Comparison of ENCODE assay signal across 34 cellular contexts in genomic region chr12:117547209-117547608, GRCh38.
"Had no signal": no experiment of that assay in that cellular context is flagged by ENCODE, and none has a peak within 500 bp of the region (broad histone marks: within the 10 kb centered on the region; RNA-seq: fewer than 3 reads in every experiment).

No MANE protein-coding gene starts in this region.

- H3K36me3 ChIP-seq: adrenal gland, brain microvascular endothelial cell, breast epithelium had no signal

- H3K27me3 ChIP-seq: adrenal gland, body of pancreas, brain microvascular endothelial cell, breast epithelium had no signal

- H3K27ac ChIP-seq: adrenal gland, body of pancreas, brain microvascular endothelial cell, breast epithelium, VCaP had no signal

- DNase-seq: activated CD4-positive, alpha-beta memory T cell treated with anti-CD3 and anti-CD28 coated beads, Interleukin-2, amount 10 ng/mL, durations not matched to agents 7 days and 5 days; activated CD4-positive, alpha-beta T cell treated with anti-CD3 and anti-CD28 coated beads for 1 hour; activated CD4-positive, alpha-beta T cell treated with anti-CD3 and anti-CD28 coated beads for 36 hours; activated CD4-positive, alpha-beta T cell treated with anti-CD3 and anti-CD28 coated beads for 48 hours; activated CD4-positive, alpha-beta T cell treated with anti-CD3 and anti-CD28 coated beads, Interleukin-2, amount 10 ng/mL, durations not matched to agents 7 days and 5 days; activated CD4-positive, alpha-beta T cell treated with anti-CD3 and anti-CD28 coated beads, Interleukin-2, amount 50 U/mL, for 48 hours; activated CD4-positive, CD25-positive, alpha-beta regulatory T cell; activated CD8-positive, alpha-beta memory T cell treated with anti-CD3 and anti-CD28 coated beads for 24 hours; activated CD8-positive, alpha-beta memory T cell treated with anti-CD3 and anti-CD28 coated beads, Interleukin-2, amount 10 ng/mL, durations not matched to agents 7 days and 5 days; activated CD8-positive, alpha-beta memory T cell treated with anti-CD3 and anti-CD28 coated beads, Interleukin-2, amount 50 U/mL, for 48 hours; activated CD8-positive, alpha-beta T cell treated with anti-CD3 and anti-CD28 coated beads, Interleukin-2, amount 10 ng/mL, durations not matched to agents 7 days and 5 days; activated effector memory CD4-positive, alpha-beta T cell treated with anti-CD3 and anti-CD28 coated beads, Interleukin-2, amount 50 U/mL, for 16 hours; activated gamma-delta T cell treated with Interleukin-2 at 50 U/mL for 16 hours; activated naive CD4-positive, alpha-beta T cell; activated naive CD4-positive, alpha-beta T cell treated with anti-CD3 and anti-CD28 coated beads for 36 hours; activated naive CD4-positive, alpha-beta T cell treated with anti-CD3 and anti-CD28 coated beads, Interleukin-2, amount 50 U/mL, for 16 hours; activated naive CD8-positive, alpha-beta T cell treated with anti-CD3 and anti-CD28 coated beads for 36 hours; activated T-cell treated with anti-CD3 and anti-CD28 coated beads, Interleukin-2, amount 50 U/mL, for 24 hours; activated T-cell treated with anti-CD3 and anti-CD28 coated beads, Interleukin-2, amount 50 U/mL, for 48 hours; amniotic stem cell; aorta; body of pancreas; brain microvascular endothelial cell; central memory CD4-positive, alpha-beta T cell; T-helper 1 cell; T-helper 2 cell; T-helper 9 cell had no signal

- H3K36me3 Mint-ChIP-seq: activated CD8-positive, alpha-beta memory T cell treated with anti-CD3 and anti-CD28 coated beads, Interleukin-2, amount 10 ng/mL, durations not matched to agents 7 days and 5 days; activated naive CD4-positive, alpha-beta T cell treated with anti-CD3 and anti-CD28 coated beads, Interleukin-2, amount 50 U/mL, for 72 hours; activated naive CD8-positive, alpha-beta T cell treated with anti-CD3 and anti-CD28 coated beads for 36 hours had no signal

- H3K27ac Mint-ChIP-seq: activated CD4-positive, alpha-beta memory T cell treated with anti-CD3 and anti-CD28 coated beads, Interleukin-2, amount 10 ng/mL, durations not matched to agents 7 days and 5 days; activated CD4-positive, alpha-beta T cell treated with anti-CD3 and anti-CD28 coated beads for 36 hours; activated CD4-positive, alpha-beta T cell treated with anti-CD3 and anti-CD28 coated beads, Interleukin-2, amount 10 ng/mL, durations not matched to agents 7 days and 5 days; activated CD8-positive, alpha-beta memory T cell treated with anti-CD3 and anti-CD28 coated beads, Interleukin-2, amount 10 ng/mL, durations not matched to agents 7 days and 5 days; activated CD8-positive, alpha-beta T cell treated with anti-CD3 and anti-CD28 coated beads, Interleukin-2, amount 10 ng/mL, durations not matched to agents 7 days and 5 days; activated naive CD4-positive, alpha-beta T cell treated with anti-CD3 and anti-CD28 coated beads for 36 hours; activated naive CD4-positive, alpha-beta T cell treated with anti-CD3 and anti-CD28 coated beads, Interleukin-2, amount 50 U/mL, for 72 hours; activated naive CD8-positive, alpha-beta T cell treated with anti-CD3 and anti-CD28 coated beads for 36 hours; activated T-cell treated with anti-CD3 and anti-CD28 coated beads, Interleukin-2, amount 50 U/mL, for 24 hours; T-helper 1 cell treated with Interleukin-12 subunit alpha and Interleukin-12 subunit beta and Interleukin-4 antibody, amounts not matched to agents 30 μg/mL and 1 μg/mL, for 36 hours; T-helper 2 cell treated with Interferon-gamma antibody and Interleukin-4, amounts not matched to agents 5 μg/mL and 100 μg/mL, for 36 hours had no signal

- H3K4me3 Mint-ChIP-seq: activated CD4-positive, alpha-beta memory T cell treated with anti-CD3 and anti-CD28 coated beads, Interleukin-2, amount 10 ng/mL, durations not matched to agents 7 days and 5 days; activated CD4-positive, alpha-beta T cell treated with anti-CD3 and anti-CD28 coated beads for 36 hours; activated CD4-positive, alpha-beta T cell treated with anti-CD3 and anti-CD28 coated beads, Interleukin-2, amount 10 ng/mL, durations not matched to agents 7 days and 5 days; activated CD8-positive, alpha-beta memory T cell treated with anti-CD3 and anti-CD28 coated beads, Interleukin-2, amount 10 ng/mL, durations not matched to agents 7 days and 5 days; activated CD8-positive, alpha-beta T cell treated with anti-CD3 and anti-CD28 coated beads, Interleukin-2, amount 10 ng/mL, durations not matched to agents 7 days and 5 days; activated naive CD4-positive, alpha-beta T cell treated with anti-CD3 and anti-CD28 coated beads for 36 hours; activated naive CD8-positive, alpha-beta T cell treated with anti-CD3 and anti-CD28 coated beads for 36 hours; activated T-cell treated with anti-CD3 and anti-CD28 coated beads, Interleukin-2, amount 50 U/mL, for 24 hours; T-helper 1 cell treated with Interleukin-12 subunit alpha and Interleukin-12 subunit beta and Interleukin-4 antibody, amounts not matched to agents 30 μg/mL and 1 μg/mL, for 36 hours; T-helper 2 cell treated with Interferon-gamma antibody and Interleukin-4, amounts not matched to agents 5 μg/mL and 100 μg/mL, for 36 hours had no signal

- H3K4me1 ChIP-seq: adrenal gland, body of pancreas, breast epithelium had no signal

- ATAC-seq: activated CD4-positive, alpha-beta T cell treated with anti-CD3 and anti-CD28 coated beads for 36 hours; activated CD4-positive, CD25-positive, alpha-beta regulatory T cell treated with anti-CD3 and anti-CD28 coated beads, Interleukin-2, amount 50 U/mL, for 24 hours; activated CD8-positive, alpha-beta memory T cell treated with anti-CD3 and anti-CD28 coated beads, Interleukin-2, amount 10 ng/mL, durations not matched to agents 7 days and 5 days; activated CD8-positive, alpha-beta T cell treated with anti-CD3 and anti-CD28 coated beads, Interleukin-2, amount 10 ng/mL, durations not matched to agents 7 days and 5 days; activated naive CD4-positive, alpha-beta T cell treated with anti-CD3 and anti-CD28 coated beads, Interleukin-2, amount 50 U/mL, for 72 hours; body of pancreas had no signal

- H3K4me1 Mint-ChIP-seq: activated CD4-positive, alpha-beta memory T cell treated with anti-CD3 and anti-CD28 coated beads, Interleukin-2, amount 10 ng/mL, durations not matched to agents 7 days and 5 days; activated CD4-positive, alpha-beta T cell treated with anti-CD3 and anti-CD28 coated beads for 36 hours; activated CD4-positive, alpha-beta T cell treated with anti-CD3 and anti-CD28 coated beads, Interleukin-2, amount 10 ng/mL, durations not matched to agents 7 days and 5 days; activated CD8-positive, alpha-beta memory T cell treated with anti-CD3 and anti-CD28 coated beads, Interleukin-2, amount 10 ng/mL, durations not matched to agents 7 days and 5 days; activated naive CD8-positive, alpha-beta T cell treated with anti-CD3 and anti-CD28 coated beads for 36 hours had no signal

- H3K9me3 Mint-ChIP-seq: activated CD4-positive, alpha-beta memory T cell treated with anti-CD3 and anti-CD28 coated beads, Interleukin-2, amount 10 ng/mL, durations not matched to agents 7 days and 5 days; activated CD4-positive, alpha-beta T cell treated with anti-CD3 and anti-CD28 coated beads, Interleukin-2, amount 10 ng/mL, durations not matched to agents 7 days and 5 days had no signal

- H3K27me3 Mint-ChIP-seq: activated CD4-positive, alpha-beta memory T cell treated with anti-CD3 and anti-CD28 coated beads, Interleukin-2, amount 10 ng/mL, durations not matched to agents 7 days and 5 days; activated CD4-positive, alpha-beta T cell treated with anti-CD3 and anti-CD28 coated beads for 36 hours; activated CD4-positive, alpha-beta T cell treated with anti-CD3 and anti-CD28 coated beads, Interleukin-2, amount 10 ng/mL, durations not matched to agents 7 days and 5 days; activated CD8-positive, alpha-beta memory T cell treated with anti-CD3 and anti-CD28 coated beads, Interleukin-2, amount 10 ng/mL, durations not matched to agents 7 days and 5 days; activated naive CD8-positive, alpha-beta T cell treated with anti-CD3 and anti-CD28 coated beads for 36 hours; activated T-cell treated with anti-CD3 and anti-CD28 coated beads, Interleukin-2, amount 50 U/mL, for 24 hours had no signal

- H3K9me3 ChIP-seq: body of pancreas, breast epithelium had no signal

- H3K4me3 ChIP-seq: adrenal gland, body of pancreas, breast epithelium had no signal
